In the genomic region with DNA sequence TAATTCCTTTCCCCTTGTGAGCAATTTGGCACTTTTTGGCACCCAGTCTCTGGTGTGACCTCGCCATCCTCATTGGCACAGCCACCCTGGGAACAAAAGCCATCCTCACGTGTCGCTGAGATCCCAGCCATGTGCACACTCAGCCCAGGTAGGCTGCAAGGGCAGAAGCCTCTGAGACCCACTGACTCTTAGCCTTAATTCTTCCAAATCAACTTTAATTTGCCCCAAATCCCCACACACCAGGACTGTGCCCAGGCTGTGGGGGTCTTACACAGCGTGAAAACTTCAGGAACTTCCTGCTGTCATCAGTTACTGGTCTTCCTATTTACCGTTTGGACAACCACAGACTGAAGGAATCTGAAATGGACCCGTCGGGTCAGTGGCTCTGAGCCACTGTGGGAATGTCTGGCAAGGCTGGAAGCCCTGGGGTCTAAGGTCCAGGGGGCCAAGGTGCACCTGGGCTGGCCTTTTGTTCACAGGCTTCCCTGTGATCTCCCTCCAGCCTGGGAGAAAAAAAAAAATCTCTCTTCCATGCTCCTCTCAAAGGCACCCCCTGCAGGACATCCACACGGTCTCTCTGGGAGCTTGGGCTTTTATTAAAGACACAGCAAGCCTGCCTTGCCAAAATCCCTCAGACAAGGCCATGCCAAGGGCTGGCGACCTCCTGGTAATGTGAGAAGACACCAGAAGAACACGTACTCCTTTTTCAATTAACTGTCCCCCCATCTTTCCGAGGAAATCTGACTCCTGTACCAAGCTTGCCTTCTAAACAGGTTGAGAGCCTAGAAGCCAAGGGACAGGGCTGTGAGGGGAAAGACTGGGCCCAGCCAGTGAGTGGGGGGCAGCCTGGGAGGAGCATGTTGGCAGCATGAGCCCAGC, we compare ENCODE assay signal across 8 cellular contexts. TPM values are rescaled to one million over a fixed set of nuclear protein-coding genes. Genes with fewer than 3 reads are reported as not detected.
A peak's percentile ranks its signal among the peaks of the same experiment; 100 is the strongest.
DNase-seq lines count a peak whose midpoint lies in the region; ATAC-seq and TF ChIP-seq lines count a peak whose summit lies in the region.

No MANE protein-coding gene starts in this region.

- no peak for ATAC-seq in activated T-helper 17 cell treated with anti-CD3 and anti-CD28 coated beads, Interleukin-2, amount 50 U/mL, for 72 hours (replicated peaks)

- H3K4me3 ChIP-seq in Peyer's patch: no peak overlapping the region
- H3K4me3 ChIP-seq in esophagus squamous epithelium: no peak overlapping the region

- H3K27ac ChIP-seq in Peyer's patch (no peak overlapping the region), esophagus squamous epithelium (peak overlapping the region in 2 of 4 donors; percentile 19 to 23)

- no peak overlapping the region for H3K4me3 Mint-ChIP-seq in activated T-helper 17 cell treated with anti-CD3 and anti-CD28 coated beads, Interleukin-2, amount 50 U/mL, for 72 hours

- no peaks in the 10 kb centered on the region for H3K9me3 ChIP-seq in Peyer's patch
- H3K9me3 ChIP-seq in esophagus squamous epithelium: no peaks in the 10 kb centered on the region

- H3K27me3 ChIP-seq in Peyer's patch (no peaks in the 10 kb centered on the region), esophagus squamous epithelium (no peaks in the 10 kb centered on the region)

- H3K9me3 Mint-ChIP-seq in activated T-helper 17 cell treated with anti-CD3 and anti-CD28 coated beads, Interleukin-2, amount 50 U/mL, for 72 hours: no peaks in the 10 kb centered on the region

- no peaks in the 10 kb centered on the region for H3K36me3 ChIP-seq in Peyer's patch
- no peaks in the 10 kb centered on the region for H3K36me3 ChIP-seq in esophagus squamous epithelium

- H3K4me1 ChIP-seq in Peyer's patch (no peaks in the 10 kb centered on the region), esophagus squamous epithelium (peaks cover 18 to 46% (median 23%) of the 10 kb centered on the region in 3 donors)

- in situ Hi-C loops in ACHN (cut with HindIII; ENCODE audit: low pct_ligation_motif_present, low pct_unique_long_range_greater_than_20kb, low sequenced_read_pairs): no loop called here

- TF ChIP-seq CTCF in Peyer's patch (IDR thresholded peaks at IDR 0.05) (peak in 4 of 6 experiments; percentile 20 to 62 (median 58)), esophagus squamous epithelium (IDR thresholded peaks at IDR 0.05) (peak in 5 of 6 experiments; percentile 39 to 69 (median 44))

- H3K36me3 Mint-ChIP-seq in activated T-helper 17 cell treated with anti-CD3 and anti-CD28 coated beads, Interleukin-2, amount 50 U/mL, for 72 hours (ENCODE audit: low read depth): no peaks in the 10 kb centered on the region

- H3K27ac Mint-ChIP-seq in activated T-helper 17 cell treated with anti-CD3 and anti-CD28 coated beads, Interleukin-2, amount 50 U/mL, for 72 hours: no peak overlapping the region

- intact Hi-C loops in esophagus squamous epithelium (cut with DNase I): no loop called here
- intact Hi-C loops in posterior vena cava (cut with DNase I): loop anchor here in 1 of 2 donors (5.0 kb wide), 1 partner anchor 41 kb away; the partner anchor contains the start of gene LAPTM4A

- WGBS in esophagus squamous epithelium, 2 donors: 38 to 42% methylated on average over 6 to 7 of the region's 11 CpGs

- peaks cover 25% of the 10 kb centered on the region for H3K27me3 Mint-ChIP-seq in activated T-helper 17 cell treated with anti-CD3 and anti-CD28 coated beads, Interleukin-2, amount 50 U/mL, for 72 hours

- DNase-seq in ACHN (peak; percentile 89), HCEC 1CT (peak; percentile 70), Peyer's patch (peak in 2 of 3 donors; percentile 70 to 71), esophagus squamous epithelium (lab: John Stamatoyannopoulos, UW) (no peak), pons (ENCODE audit: low spot score) (peak; percentile 28), posterior vena cava (ENCODE audit: low spot score) (no peak), cerebellar nuclear complex (lab: John Stamatoyannopoulos, UW) (no peak)

- TF ChIP-seq POLR2A in Peyer's patch (IDR thresholded peaks at IDR 0.05): no peak
- no peak for TF ChIP-seq POLR2A in esophagus squamous epithelium (IDR thresholded peaks at IDR 0.05)

- no peaks in the 10 kb centered on the region for H3K4me1 Mint-ChIP-seq in activated T-helper 17 cell treated with anti-CD3 and anti-CD28 coated beads, Interleukin-2, amount 50 U/mL, for 72 hours

RNA-seq across cellular contexts. Expression of gene LAPTM4A, which starts 42.1 kb away (rescaled TPM):
- total RNA-seq in Peyer's patch: 10 to 100 TPM; 27.3 to 65.0 (median 50.0) TPM
- total RNA-seq in esophagus squamous epithelium: 100 to 1,000 TPM in 2 of 4 donors, 10 to 100 TPM in 2; 71.0 to 144 (median 98.2) TPM
- 100 to 1,000 TPM; 199 to 230 TPM for total RNA-seq in posterior vena cava
- 10 to 100 TPM; 27.3 to 29.6 TPM for total RNA-seq in activated T-helper 17 cell treated with anti-CD3 and anti-CD28 coated beads, Interleukin-2, amount 50 U/mL, for 72 hours

Comparison
In these comparisons a context has a peak if more than half of its experiments do, and no peak if none do; other contexts are left out.
1. DNase-seq: peak in ACHN (single experiment), HCEC 1CT (single experiment), Peyer's patch (2 of 3) and pons (single experiment); none in esophagus squamous epithelium (single experiment), posterior vena cava (single experiment) and cerebellar nuclear complex (0 of 2).